7 cellular contexts compared by ENCODE assay signal in genomic region chr17:50347087-50347893, GRCh38. TPM values are rescaled to one million over a fixed set of nuclear protein-coding genes. Genes with fewer than 3 reads are reported as not detected.
DNase-seq lines count a peak whose midpoint lies in the region; FAIRE-seq and TF ChIP-seq lines count a peak whose summit lies in the region.

No MANE protein-coding gene starts in this region.

- peak overlapping the region; percentile 66 to 84 for H3K9ac ChIP-seq in stomach smooth muscle (ENCODE audit: low read length in 2 of 2)

- H3K4me3 ChIP-seq in HL-60 (replicated peaks; ENCODE audit: insufficient read depth, low read length) (peak overlapping the region; percentile 60), stomach smooth muscle (ENCODE audit: low read length in 2 of 2) (peak overlapping the region; percentile 67 to 85)

- no peaks in the 10 kb centered on the region for H3K27me3 Mint-ChIP-seq in activated naive CD8-positive, alpha-beta T cell
- peaks cover 0 to 4% (median 0%) of the 10 kb centered on the region in 3 donors for H3K27me3 Mint-ChIP-seq in immature natural killer cell (ENCODE audit: low read depth in 3 of 3)

- FAIRE-seq in H54 (lab: Jason Lieb, UNC), result no peak
- FAIRE-seq in HTR-8/SVneo (lab: Jason Lieb, UNC), result no peak

- H3K27ac ChIP-seq in HL-60 (replicated peaks) (no peak overlapping the region; the same call in 1 of the 2 replicates), stomach smooth muscle (ENCODE audit: low read length) (no peak overlapping the region)

- H3K9me3 ChIP-seq in stomach smooth muscle (ENCODE audit: control insufficient read depth in 2 of 2, low read length in 2 of 2), result no peaks in the 10 kb centered on the region

- no peaks in the 10 kb centered on the region for H3K36me3 Mint-ChIP-seq in activated naive CD8-positive, alpha-beta T cell
- no peaks in the 10 kb centered on the region for H3K36me3 Mint-ChIP-seq in immature natural killer cell

- H3K4me1 ChIP-seq in stomach smooth muscle (ENCODE audit: control insufficient read depth, insufficient read depth, low read length), result peaks cover 30% of the 10 kb centered on the region

- DNase-seq in HL-60 (ENCODE audit: low read depth in 1 of 2, low spot score in 1 of 2) (no peak), immature natural killer cell (no peak), H54 (ENCODE audit: insufficient read length, low spot score) (no peak), SIG-M5 treated with dmso at 0.1 percent for 504 hours (lab: John Stamatoyannopoulos, UW; ENCODE audit: unreplicated experiment) (no peak), HTR-8/SVneo (ENCODE audit: insufficient read length, low spot score) (no peak)

- H3K9me3 Mint-ChIP-seq in activated naive CD8-positive, alpha-beta T cell (ENCODE audit: low read depth), result no peaks in the 10 kb centered on the region
- H3K9me3 Mint-ChIP-seq in immature natural killer cell, result no peaks in the 10 kb centered on the region

- H3K36me3 ChIP-seq in stomach smooth muscle (ENCODE audit: control insufficient read depth in 2 of 2, insufficient read depth in 2 of 2, low read length in 2 of 2), result no peaks in the 10 kb centered on the region

- peak overlapping the region; percentile 77 for H3K27ac Mint-ChIP-seq in activated naive CD8-positive, alpha-beta T cell
- H3K27ac Mint-ChIP-seq in immature natural killer cell, result peak overlapping the region in 5 of 6 donors; percentile 17 to 71 (median 45)

- no peaks in the 10 kb centered on the region for H3K27me3 ChIP-seq in HL-60 (ENCODE audit: insufficient read depth, poor library complexity, severe bottlenecking)
- H3K27me3 ChIP-seq in stomach smooth muscle (ENCODE audit: control insufficient read depth in 1 of 2, insufficient read depth in 2 of 2, low read length in 2 of 2), result no peaks in the 10 kb centered on the region

- H3K4me3 Mint-ChIP-seq in activated naive CD8-positive, alpha-beta T cell, result peak overlapping the region; percentile 90
- H3K4me3 Mint-ChIP-seq in immature natural killer cell, result peak overlapping the region; percentile 81 to 91 (median 85)

- no peak for TF ChIP-seq CTCF in HL-60 (IDR thresholded peaks at IDR 0.05; ENCODE audit: insufficient read depth, low read length)

- peaks cover 37% of the 10 kb centered on the region for H3K4me1 Mint-ChIP-seq in activated naive CD8-positive, alpha-beta T cell (ENCODE audit: low read depth)
- peaks cover 21 to 25% of the 10 kb centered on the region in 2 donors for H3K4me1 Mint-ChIP-seq in immature natural killer cell

- TF ChIP-seq POLR2A in H54 (IDR thresholded peaks at IDR 0.05; ENCODE audit: low read depth, low read length), result no peak

RNA-seq across cellular contexts. Expression of gene XYLT2, which starts 1.4 kb away (rescaled TPM):
- polyA plus RNA-seq in immature natural killer cell, result 10 to 100 TPM in 1 of 3 donors, 1 to 10 TPM in 2; 6.8 to 17.4 (median 7.1) TPM

RNA-seq across cellular contexts. Expression of gene MRPL27, which starts 25.7 kb away (rescaled TPM):
- polyA plus RNA-seq in immature natural killer cell, result 10 to 100 TPM; 47.8 to 69.1 (median 49.4) TPM

RNA-seq across cellular contexts. Expression of gene EME1, which starts 25.7 kb away (rescaled TPM):
- polyA plus RNA-seq in immature natural killer cell, result under 1 TPM in 2 of 3 donors, not detected in 1; 0.47 to 0.85 TPM

RNA-seq across cellular contexts. Expression of gene LRRC59, which starts 50.0 kb away (rescaled TPM):
- 10 to 100 TPM; 16.8 to 30.3 (median 23.9) TPM for polyA plus RNA-seq in immature natural killer cell
